ENCODE assay signal across 8 cellular contexts in genomic region chr6:108565893-108566292, GRCh38. TPM values are rescaled to one million over a fixed set of nuclear protein-coding genes. Genes with fewer than 3 reads are reported as not detected.
A peak's percentile ranks its signal among the peaks of the same experiment; 100 is the strongest.
DNase-seq lines count a peak whose midpoint lies in the region; ATAC-seq and TF ChIP-seq lines count a peak whose summit lies in the region.

No MANE protein-coding gene starts in this region.

- H2AFZ ChIP-seq in neuronal stem cell (ENCODE audit: low read length): no peak overlapping the region

- no peak overlapping the region for H3K23ac ChIP-seq in neuronal stem cell (ENCODE audit: low read depth, low read length, poor library complexity)

- peaks cover 0 to 9% (median 0%) of the 10 kb centered on the region in 3 experiments for H3K27me3 ChIP-seq in neuronal stem cell (ENCODE audit: control insufficient read depth in 3 of 3, insufficient read depth in 3 of 3, low read depth in 1 of 3, low read length in 3 of 3)

- DNase-seq in AG10803 (ENCODE audit: low read depth) (peak; percentile 94), fibroblast of villous mesenchyme (ENCODE audit: low read depth) (peak; percentile 87), sciatic nerve (ENCODE audit: low spot score) (no peak), neuronal stem cell (ENCODE audit: low spot score) (no peak), NCI-H1105 (lab: John Stamatoyannopoulos, UW) (no peak), cerebellar cortex (ENCODE audit: low spot score) (no peak)

- no peak overlapping the region for H3K4me2 ChIP-seq in neuronal stem cell (ENCODE audit: insufficient read depth, low read length, poor library complexity, severe bottlenecking)

- intact Hi-C loops in sciatic nerve (cut with DNase I): no loop called here

- no peak overlapping the region for H3K4me3 ChIP-seq in AG10803 (ENCODE audit: low read length)
- H3K4me3 ChIP-seq in fibroblast of villous mesenchyme (ENCODE audit: low read depth, low read length): no peak overlapping the region
- no peak overlapping the region for H3K4me3 ChIP-seq in neuronal stem cell (ENCODE audit: low read length in 2 of 2)

- peak; percentile 36 for ATAC-seq in GM21786 (IDR thresholded peaks at IDR 0.05; ENCODE audit: unreplicated experiment)
- 0 out of 3 replicates have a peak, but pooled peaks have one; percentile 2 for ATAC-seq in SK-N-SH treated with all-trans-retinoic acid at 6 μM for 48 hours
- peak; percentile 77 for ATAC-seq in sciatic nerve

- TF ChIP-seq CTCF in AG10803 (conservative IDR thresholded peaks at IDR 0.05; ENCODE audit: low read length) (peak; percentile 54), fibroblast of villous mesenchyme (IDR thresholded peaks at IDR 0.05; ENCODE audit: insufficient read depth, low read depth, low read length) (peak; percentile 17)

- no peak overlapping the region for H3K18ac ChIP-seq in neuronal stem cell (ENCODE audit: low read length)

- no peak overlapping the region for H2BK15ac ChIP-seq in neuronal stem cell (ENCODE audit: low read length)

- H3K4ac ChIP-seq in neuronal stem cell (ENCODE audit: low read length): no peak overlapping the region

- H4K8ac ChIP-seq in neuronal stem cell (ENCODE audit: low read depth, low read length): no peak overlapping the region

- H2BK120ac ChIP-seq in neuronal stem cell (ENCODE audit: low read depth, low read length): no peak overlapping the region

- no peak overlapping the region for H4K91ac ChIP-seq in neuronal stem cell (ENCODE audit: low read depth, low read length, poor library complexity)

- peaks cover 0 to 10% of the 10 kb centered on the region in 2 donors for H3K9me3 ChIP-seq in neuronal stem cell (replicated peaks in 1 of 2; ENCODE audit: control insufficient read depth in 2 of 2, insufficient read depth in 1 of 2, low read depth in 1 of 2, low read length in 2 of 2)

- H3K79me1 ChIP-seq in neuronal stem cell (ENCODE audit: low read depth, low read length): peaks cover 9% of the 10 kb centered on the region

- no peak overlapping the region for H2BK5ac ChIP-seq in neuronal stem cell (ENCODE audit: low read length)

- no peak overlapping the region for H2AK5ac ChIP-seq in neuronal stem cell (ENCODE audit: low read depth, low read length)

- peaks cover 0 to 8% of the 10 kb centered on the region in 2 donors for H3K4me1 ChIP-seq in neuronal stem cell (ENCODE audit: control insufficient read depth in 2 of 2, insufficient read depth in 1 of 2, low read depth in 1 of 2, low read length in 2 of 2)

- H3K27ac ChIP-seq in neuronal stem cell (replicated peaks; ENCODE audit: low read length): no peak overlapping the region

- H2BK12ac ChIP-seq in neuronal stem cell (ENCODE audit: low read length): no peak overlapping the region

- H3K9ac ChIP-seq in neuronal stem cell (ENCODE audit: low read depth, low read length, poor library complexity): no peak overlapping the region

- H3K36me3 ChIP-seq in neuronal stem cell (replicated peaks in 1 of 2; ENCODE audit: control insufficient read depth in 2 of 2, insufficient read depth in 2 of 2, low read length in 2 of 2): peaks cover 7 to 59% of the 10 kb centered on the region in 2 donors

- no CpG with 5 or more reads among the region's 4 CpGs for WGBS in neuronal stem cell (ENCODE audit: extremely low coverage in 2 of 2, insufficient read length in 2 of 2, insufficient replicate concordance in 1 of 2), 2 donors

- no peak overlapping the region for H3K14ac ChIP-seq in neuronal stem cell (ENCODE audit: low read length)

TF ChIP-seq in SK-N-SH treated with all-trans-retinoic acid at 6 μM for 48 hours, 23 proteins besides CTCF, POLR2A, EP300 and RAD21:
- TF ChIP-seq ZNF8 (CRISPR knock-in tag; IDR thresholded peaks at IDR 0.05) (no peak), GLIS3 (CRISPR knock-in tag; IDR thresholded peaks at IDR 0.05) (no peak), ESRRG (CRISPR knock-in tag; IDR thresholded peaks at IDR 0.05) (no peak), RARB (CRISPR knock-in tag; IDR thresholded peaks at IDR 0.05) (no peak), TSHZ2 (CRISPR knock-in tag; IDR thresholded peaks at IDR 0.05) (no peak), SNAI2 (CRISPR knock-in tag; IDR thresholded peaks at IDR 0.05) (no peak), ARNTL (CRISPR knock-in tag; IDR thresholded peaks at IDR 0.05; ENCODE audit: borderline replicate concordance, low read depth) (no peak), TOX (CRISPR knock-in tag; IDR thresholded peaks at IDR 0.05; ENCODE audit: borderline replicate concordance) (no peak), POU6F1 (CRISPR knock-in tag; IDR thresholded peaks at IDR 0.05; ENCODE audit: borderline replicate concordance, low read depth) (no peak), ZC3H10 (CRISPR knock-in tag; IDR thresholded peaks at IDR 0.05) (no peak), TCF4 (CRISPR knock-in tag; IDR thresholded peaks at IDR 0.05; ENCODE audit: borderline replicate concordance) (no peak), BACH2 (CRISPR knock-in tag; IDR thresholded peaks at IDR 0.05; ENCODE audit: borderline replicate concordance) (no peak), ISL1 (CRISPR knock-in tag; IDR thresholded peaks at IDR 0.05) (no peak), ZFP30 (CRISPR knock-in tag; IDR thresholded peaks at IDR 0.05) (no peak), CSRNP3 (CRISPR knock-in tag; IDR thresholded peaks at IDR 0.05) (no peak), OSR1 (CRISPR knock-in tag; IDR thresholded peaks at IDR 0.05) (no peak), ZNF70 (CRISPR knock-in tag; IDR thresholded peaks at IDR 0.05) (no peak)

RNA-seq across cellular contexts. Expression of gene FOXO3, which starts 5.2 kb away (rescaled TPM):
- total RNA-seq in fibroblast of villous mesenchyme (41.9 and 43.2 TPM in 2 replicates), sciatic nerve (79.1 TPM)
- polyA plus RNA-seq in neuronal stem cell (2013, experiment 1 of 2): 15.5 TPM
- polyA plus RNA-seq in neuronal stem cell (2013, experiment 2 of 2): 16.5 TPM

Comparison
In these comparisons a context has a peak if more than half of its experiments do, and no peak if none do; other contexts are left out.
1. DNase-seq: peak in AG10803 (single experiment) and fibroblast of villous mesenchyme (single experiment); none in sciatic nerve (single experiment), neuronal stem cell (single experiment), NCI-H1105 (single experiment) and cerebellar cortex (single experiment).
2. ATAC-seq: peak in every context shown above with its lines; median percentile 77 in sciatic nerve; 36 in GM21786; 2 in SK-N-SH treated with all-trans-retinoic acid at 6 μM for 48 hours.